ENCODE assay signal across 13 cellular contexts in the genomic region with DNA sequence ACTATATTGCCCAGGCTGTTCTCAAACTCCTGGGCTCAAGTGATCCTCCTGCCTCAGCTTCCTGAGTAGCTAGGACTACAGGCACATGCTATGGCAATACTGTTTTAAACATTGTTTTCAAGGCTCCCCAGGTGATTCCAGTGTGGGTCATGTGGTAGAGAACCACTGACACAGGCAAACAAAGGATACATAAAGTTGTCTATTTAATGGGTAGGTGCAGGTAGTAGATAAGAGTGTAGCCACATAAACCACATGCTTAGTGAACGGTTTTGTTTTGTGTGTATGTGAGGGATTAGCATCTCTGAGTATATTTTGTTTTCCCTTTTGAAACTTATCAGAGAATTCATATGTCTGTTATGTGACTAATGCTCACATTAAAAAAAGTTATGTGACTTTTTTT. TPM values are rescaled to one million over a fixed set of nuclear protein-coding genes. Genes with fewer than 3 reads are reported as not detected.
DNase-seq lines count a peak whose midpoint lies in the region; ATAC-seq and TF ChIP-seq lines count a peak whose summit lies in the region.
"Had no signal": no experiment of that assay in that cellular context is flagged by ENCODE, and none has a peak within 500 bp of the region (broad histone marks: within the 10 kb centered on the region; RNA-seq: fewer than 3 reads in every experiment).

No MANE protein-coding gene starts in this region.

- H3K27ac ChIP-seq in stomach = no peak overlapping the region
- H3K27ac ChIP-seq: left lung had no signal

- DNase-seq in stimulated activated CD4-positive, alpha-beta T cell treated with anti-CD3 and anti-CD28 coated beads, Interleukin-4, amount 100 ng/mL, for 24 hours = peak; percentile 15
- DNase-seq in stimulated activated CD4-positive, alpha-beta T cell treated with anti-CD3 and anti-CD28 coated beads, Interleukin-4, amount 100 ng/mL, for 4 hours = no peak
- no peak for DNase-seq in stimulated activated naive CD8-positive, alpha-beta T cell treated with anti-CD3 and anti-CD28 coated beads, Interleukin-15, amount 100 ng/mL, for 72 hours
- DNase-seq in DMS114 treated with DMSO at 0.1 percent for 48 hours (lab: John Stamatoyannopoulos, UW; ENCODE audit: unreplicated experiment) (no peak), stomach (no peak)
- no peak for DNase-seq in stimulated activated naive CD4-positive, alpha-beta T cell treated with Interleukin-2 at 50 U/mL for 16 hours (lab: John Stamatoyannopoulos, UW)
- DNase-seq: activated gamma-delta T cell treated with Interleukin-2 at 50 U/mL for 16 hours, left lung, NCI-H2029 had no signal

- intact Hi-C loops in stomach (cut with DNase I; ENCODE audit: low total_unique reads) = no loop called here

- WGBS in stomach, 5 donors = 36 to 67% (median 51%) methylated on average over 1 of the region's 1 CpG

- peaks cover 16% of the 10 kb centered on the region for H3K36me3 Mint-ChIP-seq in IgD-negative memory B cell
- peaks cover 30% of the 10 kb centered on the region for H3K36me3 Mint-ChIP-seq in activated naive CD8-positive, alpha-beta T cell

- peak; percentile 99 for ATAC-seq in stimulated activated naive CD8-positive, alpha-beta T cell treated with anti-CD3 and anti-CD28 coated beads, Interleukin-15, amount 100 ng/mL, for 72 hours
- ATAC-seq: esophagus mucosa, left lung had no signal

- peak overlapping the region in 1 of 4 donors; percentile 82 for H3K4me3 Mint-ChIP-seq in IgD-negative memory B cell
- peak overlapping the region; percentile 3 for H3K4me3 Mint-ChIP-seq in activated naive CD8-positive, alpha-beta T cell
- H3K4me3 Mint-ChIP-seq in stimulated activated naive CD8-positive, alpha-beta T cell treated with anti-CD3 and anti-CD28 coated beads, Interleukin-15, amount 100 ng/mL, for 72 hours = peak overlapping the region in 1 of 2 donors; percentile 0
- H3K4me3 Mint-ChIP-seq: nephron had no signal

- no peaks in the 10 kb centered on the region for H3K9me3 ChIP-seq in stomach
- H3K9me3 ChIP-seq: left lung had no signal

- H3K4me1 ChIP-seq in stomach = peaks cover 0 to 28% (median 0%) of the 10 kb centered on the region in 4 donors
- H3K4me1 ChIP-seq: left lung had no signal

- TF ChIP-seq EP300 in stomach (IDR thresholded peaks at IDR 0.05) = no peak

- no peak for TF ChIP-seq POLR2A in stomach (IDR thresholded peaks at IDR 0.05)

- peaks cover 0 to 4% (median under 1%) of the 10 kb centered on the region in 3 donors for H3K9me3 Mint-ChIP-seq in IgD-negative memory B cell
- no peaks in the 10 kb centered on the region for H3K9me3 Mint-ChIP-seq in activated naive CD8-positive, alpha-beta T cell (ENCODE audit: low read depth)
- H3K9me3 Mint-ChIP-seq in stimulated activated naive CD8-positive, alpha-beta T cell treated with anti-CD3 and anti-CD28 coated beads, Interleukin-15, amount 100 ng/mL, for 72 hours = no peaks in the 10 kb centered on the region
- H3K9me3 Mint-ChIP-seq: nephron had no signal

- H3K4me3 ChIP-seq in stomach = no peak overlapping the region
- H3K4me3 ChIP-seq: left lung had no signal

- H3K36me3 ChIP-seq in stomach = peaks cover 18 to 88% (median 82%) of the 10 kb centered on the region in 4 donors

- TF ChIP-seq CTCF in stomach (IDR thresholded peaks at IDR 0.05) = no peak

- H3K27me3 ChIP-seq in stomach = no peaks in the 10 kb centered on the region
- H3K27me3 ChIP-seq: left lung had no signal

- no peaks in the 10 kb centered on the region for H3K27me3 Mint-ChIP-seq in IgD-negative memory B cell
- H3K27me3 Mint-ChIP-seq in activated naive CD8-positive, alpha-beta T cell = no peaks in the 10 kb centered on the region
- no peaks in the 10 kb centered on the region for H3K27me3 Mint-ChIP-seq in stimulated activated naive CD8-positive, alpha-beta T cell treated with anti-CD3 and anti-CD28 coated beads, Interleukin-15, amount 100 ng/mL, for 72 hours

- H3K4me1 Mint-ChIP-seq in IgD-negative memory B cell = peaks cover 10 to 19% (median 13%) of the 10 kb centered on the region in 3 donors
- peaks cover 33% of the 10 kb centered on the region for H3K4me1 Mint-ChIP-seq in activated naive CD8-positive, alpha-beta T cell (ENCODE audit: low read depth)
- H3K4me1 Mint-ChIP-seq in stimulated activated naive CD8-positive, alpha-beta T cell treated with anti-CD3 and anti-CD28 coated beads, Interleukin-15, amount 100 ng/mL, for 72 hours = peaks cover 32% of the 10 kb centered on the region

- H3K27ac Mint-ChIP-seq in IgD-negative memory B cell = peak overlapping the region; percentile 14 to 85 (median 25)
- peak overlapping the region; percentile 73 for H3K27ac Mint-ChIP-seq in activated naive CD8-positive, alpha-beta T cell
- H3K27ac Mint-ChIP-seq in stimulated activated naive CD8-positive, alpha-beta T cell treated with anti-CD3 and anti-CD28 coated beads, Interleukin-15, amount 100 ng/mL, for 72 hours = peak overlapping the region; percentile 1 to 66
- H3K27ac Mint-ChIP-seq: nephron had no signal

RNA-seq across cellular contexts. Expression of gene USPL1, which starts 36.7 kb away (rescaled TPM):
- polyA plus RNA-seq in IgD-negative memory B cell = 26.1 TPM
- total RNA-seq in stomach = 10 to 100 TPM in 4 of 5 donors, 1 to 10 TPM in 1; 6.4 to 33.9 (median 16.3) TPM
- 1 to 10 TPM; 5.5 to 7.4 (median 6.1) TPM for polyA plus RNA-seq in stomach
